ENCODE assay signal across 8 cellular contexts in genomic region chr1:6523566-6523965, GRCh38. TPM values are rescaled to one million over a fixed set of nuclear protein-coding genes. Genes with fewer than 3 reads are reported as not detected.
A peak's percentile ranks its signal among the peaks of the same experiment; 100 is the strongest.
DNase-seq lines count a peak whose midpoint lies in the region; ATAC-seq and TF ChIP-seq lines count a peak whose summit lies in the region.

No MANE protein-coding gene starts in this region.

- no peaks in the 10 kb centered on the region for H3K27me3 ChIP-seq in neural progenitor cell

- H3K36me3 ChIP-seq in neural progenitor cell = no peaks in the 10 kb centered on the region

- H3K27ac Mint-ChIP-seq in neural progenitor cell = peak overlapping the region; percentile 43

- H3K4me1 Mint-ChIP-seq in neural progenitor cell = peaks cover 35% of the 10 kb centered on the region

- no peak overlapping the region for H3K4me2 ChIP-seq in neural progenitor cell

- H3K9me3 ChIP-seq in neural progenitor cell (ENCODE audit: low read depth) = no peaks in the 10 kb centered on the region

- no peak overlapping the region for H3K4me3 Mint-ChIP-seq in neural progenitor cell

- H3K4me1 ChIP-seq in neural progenitor cell = peaks cover 19% of the 10 kb centered on the region

- DNase-seq in NCI-H510A treated with DMSO at 0.1 percent for 48 hours (lab: John Stamatoyannopoulos, UW) = peak; percentile 82
- DNase-seq in NCI-H510A (lab: John Stamatoyannopoulos, UW) = no peak
- DNase-seq in NCI-H82 treated with DMSO at 0.1 percent for 48 hours (lab: John Stamatoyannopoulos, UW; ENCODE audit: unreplicated experiment) = peak; percentile 28
- peak; percentile 19 to 36 for DNase-seq in erythroblast (lab: John Stamatoyannopoulos, UW)
- DNase-seq in neural progenitor cell (ENCODE audit: low spot score) = peak; percentile 64
- DNase-seq in NCI-H1048 (lab: John Stamatoyannopoulos, UW) = no peak

- H3K9ac ChIP-seq in neural progenitor cell = no peak overlapping the region

- peak; percentile 69 for TF ChIP-seq CTCF in neural progenitor cell (IDR thresholded peaks at IDR 0.05)

- no peaks in the 10 kb centered on the region for H3K9me3 Mint-ChIP-seq in neural progenitor cell

- H4K20me1 ChIP-seq in neural progenitor cell (ENCODE audit: low read depth) = peaks cover 14% of the 10 kb centered on the region

- H3K27me3 Mint-ChIP-seq in neural progenitor cell (ENCODE audit: insufficient read depth, low read depth) = peaks cover 3% of the 10 kb centered on the region

- no peak overlapping the region for H3K4me3 ChIP-seq in neural progenitor cell

- no peak overlapping the region for H3K27ac ChIP-seq in neural progenitor cell

- no peaks in the 10 kb centered on the region for H3K79me2 ChIP-seq in neural progenitor cell (ENCODE audit: low read depth)

- ATAC-seq in HG02759 (IDR thresholded peaks at IDR 0.05; ENCODE audit: unreplicated experiment) = no peak
- no peak for ATAC-seq in activated CD4-positive, CD25-positive, alpha-beta regulatory T cell treated with anti-CD3 and anti-CD28 coated beads, Interleukin-2, amount 50 U/mL, for 24 hours

- H2AFZ ChIP-seq in neural progenitor cell (replicated peaks) = no peak overlapping the region

- no peak for TF ChIP-seq POLR2A in erythroblast (IDR thresholded peaks at IDR 0.05; ENCODE audit: low read length)

- peaks cover 12% of the 10 kb centered on the region for H3K36me3 Mint-ChIP-seq in neural progenitor cell

- peaks cover 39% of the 10 kb centered on the region for H3F3A ChIP-seq in neural progenitor cell (ENCODE audit: low read depth)

RNA-seq across cellular contexts. Expression of gene NOL9, which starts 30.7 kb away (rescaled TPM):
- total RNA-seq in neural progenitor cell (ENCODE audit: low replicate concordance) = 28.1 and 48.0 TPM in 2 replicates

RNA-seq across cellular contexts. Expression of gene TAS1R1, which starts 31.5 kb away (rescaled TPM):
- total RNA-seq in neural progenitor cell (ENCODE audit: low replicate concordance) = not detected in 2 replicates

RNA-seq across cellular contexts. Expression of gene PLEKHG5, which starts 32.1 kb away (rescaled TPM):
- total RNA-seq in neural progenitor cell (ENCODE audit: low replicate concordance) = 7.4 and 25.9 TPM in 2 replicates

RNA-seq across cellular contexts. Expression of gene ZBTB48, which starts 56.2 kb away (rescaled TPM):
- total RNA-seq in neural progenitor cell (ENCODE audit: low replicate concordance) = 18.3 and 28.3 TPM in 2 replicates

RNA-seq across cellular contexts. Expression of gene TNFRSF25, which starts 57.6 kb away (rescaled TPM):
- 15.6 and 23.7 TPM in 2 replicates for total RNA-seq in neural progenitor cell (ENCODE audit: low replicate concordance)

Comparison
In these comparisons a context has a peak if more than half of its experiments do, and no peak if none do; other contexts are left out.
1. DNase-seq: peak in NCI-H510A treated with DMSO at 0.1 percent for 48 hours (single experiment), NCI-H82 treated with DMSO at 0.1 percent for 48 hours (single experiment), erythroblast (2 of 2) and neural progenitor cell (single experiment); none in NCI-H510A (single experiment) and NCI-H1048 (single experiment).